1 cellular context compared by ENCODE assay signal in the genomic region with DNA sequence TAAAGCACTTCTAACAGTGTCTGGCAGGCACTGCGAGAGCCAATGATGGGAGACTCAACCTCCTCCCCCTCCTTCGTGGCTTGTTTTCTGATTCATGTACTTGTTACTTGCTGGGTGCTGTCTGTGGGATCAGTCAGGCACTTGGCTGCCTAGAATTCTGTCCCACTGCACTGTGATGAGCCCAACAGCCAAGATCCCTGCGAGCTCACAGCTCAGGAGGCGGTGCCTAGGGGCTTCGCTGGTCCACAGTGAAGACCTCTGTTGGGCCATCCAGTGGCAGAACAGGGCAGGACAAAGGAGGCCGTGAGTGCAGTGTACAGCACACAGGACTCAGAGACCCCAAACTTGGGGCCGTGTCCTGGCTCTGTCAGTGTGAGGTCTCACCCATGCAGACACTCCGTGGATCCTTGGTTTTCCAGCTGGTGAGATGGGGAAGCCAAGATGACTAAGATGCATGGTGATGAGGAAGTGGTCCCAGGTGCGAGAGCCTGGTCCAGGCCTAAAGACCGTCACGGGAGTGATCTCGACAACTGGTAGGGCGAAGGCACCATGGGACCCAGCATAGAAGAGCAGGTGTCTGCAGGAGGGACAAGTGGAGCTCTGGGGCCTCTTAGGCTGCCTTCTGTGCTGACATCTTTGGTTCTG.
TF ChIP-seq lines count a peak whose summit lies in the region.

No MANE protein-coding gene starts in this region.

TF ChIP-seq in HepG2, 621 proteins besides CTCF, POLR2A, EP300 and RAD21:
- TF ChIP-seq ARNT2 (CRISPR knock-in tag; IDR thresholded peaks at IDR 0.05; ENCODE audit: low read depth) (no peak), ZNF724P (CRISPR knock-in tag; IDR thresholded peaks at IDR 0.05; ENCODE audit: borderline replicate concordance) (no peak), GLI4 (CRISPR knock-in tag; IDR thresholded peaks at IDR 0.05; ENCODE audit: borderline replicate concordance) (0 out of 2 replicates have a peak, but pooled peaks have one; percentile 8)
TF ChIP-seq in HepG2: peak in this region for 1.
